In genomic region chr15:89984421-89985010, GRCh38 we compare ENCODE assay signal across 25 cellular contexts.
"Had no signal": no experiment of that assay in that cellular context is flagged by ENCODE, and none has a peak within 500 bp of the region (broad histone marks: within the 10 kb centered on the region; RNA-seq: fewer than 3 reads in every experiment).

No MANE protein-coding gene starts in this region.

- H3K9me3 ChIP-seq: ovary, right lobe of liver, testis, upper lobe of right lung, uterus had no signal

- H3K4me3 ChIP-seq: neural progenitor cell, ovary, psoas muscle, right lobe of liver, sigmoid colon, suprapubic skin, testis, tibial artery, transverse colon, upper lobe of right lung, uterus had no signal

- H3K4me1 ChIP-seq: parathyroid adenoma, psoas muscle, right lobe of liver, sigmoid colon, suprapubic skin, testis, tibial artery, transverse colon, upper lobe of right lung, uterus had no signal

- ATAC-seq: natural killer cell; psoas muscle; right cardiac atrium; right lobe of liver; stimulated activated memory B cell treated with anti-CD40 and anti-IgM and Interleukin-4, amounts not matched to agents 10 μg/mL and 1 μg/mL and 100 μg/mL, for 72 hours; stimulated activated naive CD8-positive, alpha-beta T cell treated with anti-CD3 and anti-CD28 coated beads, Interleukin-15, amount 100 ng/mL, for 72 hours; stimulated activated naive CD8-positive, alpha-beta T cell treated with anti-CD3 and anti-CD28 coated beads, Interleukin-15, Interleukin-2, amounts not matched to agents 100 U/mL and 50 U/mL, for 24 hours; upper lobe of right lung had no signal

- H3K27me3 ChIP-seq: neural progenitor cell, ovary, right lobe of liver, sigmoid colon, suprapubic skin, testis, transverse colon, upper lobe of right lung, uterus had no signal

- H3K9ac ChIP-seq: neural progenitor cell, parathyroid adenoma had no signal

- DNase-seq: natural killer cell; occipital lobe; ovary; psoas muscle; right cardiac atrium; right lobe of liver; sigmoid colon; small intestine; stimulated activated CD4-positive, alpha-beta T cell treated with anti-CD3 and anti-CD28 coated beads, Interleukin-1b, Interleukin-23, amount 100 ng/mL, for 48 hours; stimulated activated CD4-positive, alpha-beta T cell treated with anti-CD3 and anti-CD28 coated beads, Interleukin-4, amount 100 ng/mL, for 1 hour; stimulated activated CD4-positive, alpha-beta T cell treated with anti-CD3 and anti-CD28 coated beads, Interleukin-4, amount 100 ng/mL, for 4 hours; stimulated activated CD8-positive, alpha-beta memory T cell treated with anti-CD3 and anti-CD28 coated beads, Interleukin-4, amount 100 ng/mL, for 48 hours; stimulated activated naive CD4-positive, alpha-beta T cell; stimulated activated naive CD8-positive, alpha-beta T cell treated with anti-CD3 and anti-CD28 coated beads, Interleukin-15, amount 100 ng/mL, for 72 hours; stimulated activated naive CD8-positive, alpha-beta T cell treated with anti-CD3 and anti-CD28 coated beads, Interleukin-15, Interleukin-2, amounts not matched to agents 100 U/mL and 50 U/mL, for 24 hours; substantia nigra; testis; tibial artery; transverse colon; upper lobe of right lung; uterus had no signal

- H3K27ac ChIP-seq: neural progenitor cell, ovary, parathyroid adenoma, psoas muscle, right lobe of liver, sigmoid colon, suprapubic skin, testis, tibial artery, transverse colon, upper lobe of right lung, uterus had no signal

- H2AFZ ChIP-seq: neural progenitor cell, parathyroid adenoma had no signal

- H3K4me2 ChIP-seq: neural progenitor cell had no signal

- H3K79me2 ChIP-seq: parathyroid adenoma had no signal

- FAIRE-seq: small intestine had no signal

- H3K36me3 ChIP-seq: neural progenitor cell, ovary, right lobe of liver, sigmoid colon, suprapubic skin, tibial artery, transverse colon, upper lobe of right lung, uterus had no signal
